28 cellular contexts compared by ENCODE assay signal in genomic region chr10:51846856-51847506, GRCh38.
DNase-seq lines count a peak whose midpoint lies in the region; ATAC-seq and TF ChIP-seq lines count a peak whose summit lies in the region.
"Had no signal": no experiment of that assay in that cellular context is flagged by ENCODE, and none has a peak within 500 bp of the region (broad histone marks: within the 10 kb centered on the region; RNA-seq: fewer than 3 reads in every experiment).

No MANE protein-coding gene starts in this region.

- H3K9me2 ChIP-seq in OCI-LY7 (ENCODE audit: insufficient read depth, low read length): no peaks in the 10 kb centered on the region

- H3K4me2 ChIP-seq in OCI-LY7 (ENCODE audit: low read length): no peak overlapping the region

- H3K4me1 Mint-ChIP-seq in CD4-positive, alpha-beta T cell (ENCODE audit: low read depth): no peaks in the 10 kb centered on the region
- H3K4me1 Mint-ChIP-seq: naive B cell; stimulated activated naive CD8-positive, alpha-beta T cell treated with anti-CD3 and anti-CD28 coated beads, Interleukin-15, amount 100 ng/mL, for 72 hours had no signal

- no peaks in the 10 kb centered on the region for H3K4me1 ChIP-seq in OCI-LY7 (ENCODE audit: insufficient read depth, low read length, poor library complexity, severe bottlenecking)
- H3K4me1 ChIP-seq: heart right ventricle, spleen, transverse colon had no signal

- no peak overlapping the region for H3K4me3 Mint-ChIP-seq in CD4-positive, alpha-beta T cell
- H3K4me3 Mint-ChIP-seq: activated naive CD8-positive, alpha-beta T cell; naive B cell; stimulated activated naive CD8-positive, alpha-beta T cell treated with anti-CD3 and anti-CD28 coated beads, Interleukin-15, amount 100 ng/mL, for 72 hours; T-helper 2 cell treated with Interferon-gamma antibody and Interleukin-4, amounts not matched to agents 5 μg/mL and 100 μg/mL, for 36 hours had no signal

- intact Hi-C loops in OCI-LY7 (cut with micrococcal nuclease; ENCODE audit: unreplicated experiment): no loop called here
- intact Hi-C loops in CD4-positive, alpha-beta T cell (cut with DNase I, micrococcal nuclease): no loop called here

- H4K20me1 ChIP-seq in OCI-LY7 (ENCODE audit: insufficient read depth, low read length): no peaks in the 10 kb centered on the region

- H3K27ac Mint-ChIP-seq in CD4-positive, alpha-beta T cell: no peak overlapping the region
- H3K27ac Mint-ChIP-seq: activated naive CD8-positive, alpha-beta T cell; activated T-helper 2 cell treated with anti-CD3 and anti-CD28 coated beads, Interferon-gamma antibody, Interleukin-2, Interleukin-4, amounts not matched to agents 10 μg/mL and 5 μg/mL and 100 μg/mL, durations not matched to agents 14 hours and 24 hours and 36 hours; naive B cell; stimulated activated naive CD8-positive, alpha-beta T cell treated with anti-CD3 and anti-CD28 coated beads, Interleukin-15, amount 100 ng/mL, for 72 hours; T-helper 2 cell treated with Interferon-gamma antibody and Interleukin-4, amounts not matched to agents 5 μg/mL and 100 μg/mL, for 36 hours had no signal

- H3K4me3 ChIP-seq in OCI-LY7 (ENCODE audit: low read depth, low read length, poor library complexity, severe bottlenecking): no peak overlapping the region
- H3K4me3 ChIP-seq: heart right ventricle, spleen, transverse colon had no signal

- no peaks in the 10 kb centered on the region for H3K27me3 Mint-ChIP-seq in CD4-positive, alpha-beta T cell
- H3K27me3 Mint-ChIP-seq: stimulated activated naive CD8-positive, alpha-beta T cell treated with anti-CD3 and anti-CD28 coated beads, Interleukin-15, amount 100 ng/mL, for 72 hours had no signal

- no peaks in the 10 kb centered on the region for H3K79me2 ChIP-seq in OCI-LY7 (ENCODE audit: insufficient read depth, low read depth, low read length)

- no peak overlapping the region for H2AFZ ChIP-seq in OCI-LY7 (ENCODE audit: low read length)

- no peaks in the 10 kb centered on the region for H3K36me3 Mint-ChIP-seq in CD4-positive, alpha-beta T cell (ENCODE audit: low read depth)
- H3K36me3 Mint-ChIP-seq: activated naive CD8-positive, alpha-beta T cell; naive B cell had no signal

- CTCF ChIA-PET in OCI-LY7 (lab: Charles Lee; ENCODE audit: unreplicated experiment): no interaction called here
- CTCF ChIA-PET in CD4-positive, alpha-beta T cell (lab: Charles Lee): no interaction called here

- no peaks in the 10 kb centered on the region for H3K9me3 Mint-ChIP-seq in CD4-positive, alpha-beta T cell
- H3K9me3 Mint-ChIP-seq: activated T-helper 2 cell treated with anti-CD3 and anti-CD28 coated beads, Interferon-gamma antibody, Interleukin-2, Interleukin-4, amounts not matched to agents 10 μg/mL and 5 μg/mL and 100 μg/mL, durations not matched to agents 14 hours and 24 hours and 36 hours; T-helper 2 cell treated with Interferon-gamma antibody and Interleukin-4, amounts not matched to agents 5 μg/mL and 100 μg/mL, for 36 hours had no signal

- BruUV-seq in OCI-LY7 (replicated peaks; lab: Mats Ljungman, UMichigan): no TSS peak

- POLR2A ChIA-PET in OCI-LY7 (lab: Charles Lee): no interaction called here
- POLR2A ChIA-PET in CD4-positive, alpha-beta T cell (lab: Charles Lee): no interaction called here

- H3K27me3 ChIP-seq in CD4-positive, alpha-beta T cell (ENCODE audit: control insufficient read depth, insufficient read depth, low read length): no peaks in the 10 kb centered on the region
- H3K27me3 ChIP-seq: heart right ventricle, spleen, transverse colon had no signal

- no peaks in the 10 kb centered on the region for H3K9me3 ChIP-seq in OCI-LY7 (ENCODE audit: low read length)
- H3K9me3 ChIP-seq in CD4-positive, alpha-beta T cell (ENCODE audit: control insufficient read depth, low read length): no peaks in the 10 kb centered on the region

- peak; percentile 80 for ATAC-seq in GM18498 (IDR thresholded peaks at IDR 0.05; ENCODE audit: unreplicated experiment)
- ATAC-seq in GM19035 (IDR thresholded peaks at IDR 0.05; ENCODE audit: unreplicated experiment): peak; percentile 87
- peak; percentile 58 for ATAC-seq in GM21717 (IDR thresholded peaks at IDR 0.05; ENCODE audit: unreplicated experiment)
- peak; percentile 54 for ATAC-seq in HG03060 (IDR thresholded peaks at IDR 0.05; ENCODE audit: low read depth, unreplicated experiment)
- no peak for ATAC-seq in HG03039 (IDR thresholded peaks at IDR 0.05; ENCODE audit: unreplicated experiment)
- ATAC-seq in CD4-positive, alpha-beta T cell (ENCODE audit: poor library complexity): no peak
- ATAC-seq: heart right ventricle; left colon; stimulated activated naive CD8-positive, alpha-beta T cell treated with anti-CD3 and anti-CD28 coated beads, Interleukin-15, amount 100 ng/mL, for 72 hours had no signal

- no peak for DNase-seq in activated CD8-positive, alpha-beta memory T cell treated with anti-CD3 and anti-CD28 coated beads, Interleukin-2, amount 50 U/mL, for 48 hours
- DNase-seq in OCI-LY7 (ENCODE audit: low spot score): no peak
- DNase-seq in CD4-positive, alpha-beta T cell: no peak
- DNase-seq: 8988T; activated CD8-positive, alpha-beta memory T cell treated with anti-CD3 and anti-CD28 coated beads, Interleukin-2, amount 50 U/mL, for 4 hours; AML-193; DMS79 treated with DMSO at 0.1 percent for 48 hours; foreskin fibroblast; heart right ventricle; Karpas-422; left colon; naive B cell; NCI-H1694 treated with DMSO at 0.1 percent for 48 hours; NCI-H2227 treated with DMSO at 0.1 percent for 48 hours; NCI-H748 treated with DMSO at 0.1 percent for 48 hours; OCI-M1; retina; spleen; stimulated activated naive CD8-positive, alpha-beta T cell treated with anti-CD3 and anti-CD28 coated beads, Interleukin-15, amount 100 ng/mL, for 72 hours; transverse colon had no signal

- no peak for TF ChIP-seq CTCF in OCI-LY7 (conservative IDR thresholded peaks at IDR 0.05; ENCODE audit: low read length)
- no peak for TF ChIP-seq CTCF in CD4-positive, alpha-beta T cell (IDR thresholded peaks at IDR 0.05)

- no peak overlapping the region for H3K27ac ChIP-seq in OCI-LY7 (ENCODE audit: low read depth, low read length, poor library complexity, severe bottlenecking)
- H3K27ac ChIP-seq in CD4-positive, alpha-beta T cell (ENCODE audit: low read depth, low read length): no peak overlapping the region
- H3K27ac ChIP-seq: heart right ventricle, spleen, transverse colon had no signal

- no peaks in the 10 kb centered on the region for H3K36me3 ChIP-seq in OCI-LY7 (ENCODE audit: insufficient read depth, low read length)
- H3K36me3 ChIP-seq: heart right ventricle, spleen, transverse colon had no signal

Comparison
In these comparisons a context has a peak if more than half of its experiments do, and no peak if none do; other contexts are left out.
1. ATAC-seq: peak in GM18498 (single experiment), GM19035 (single experiment), GM21717 (single experiment) and HG03060 (single experiment); none in HG03039 (single experiment) and CD4-positive, alpha-beta T cell (single experiment).